In genomic region chr15:44450172-44450571, GRCh38 we compare ENCODE assay signal across 19 cellular contexts. TPM values are rescaled to one million over a fixed set of nuclear protein-coding genes. Genes with fewer than 3 reads are reported as not detected.
DNase-seq lines count a peak whose midpoint lies in the region; ATAC-seq, FAIRE-seq and TF ChIP-seq lines count a peak whose summit lies in the region.
"Had no signal": no experiment of that assay in that cellular context is flagged by ENCODE, and none has a peak within 500 bp of the region (broad histone marks: within the 10 kb centered on the region; RNA-seq: fewer than 3 reads in every experiment).

No MANE protein-coding gene starts in this region.

- CTCF ChIA-PET in activated CD8-positive, alpha-beta T cell treated with anti-CD3 and anti-CD28 coated beads for 36 hours (lab: Charles Lee), result no interaction called here
- CTCF ChIA-PET in activated CD8-positive, alpha-beta T cell treated with anti-CD3 and anti-CD28 coated beads, Interleukin-2, amount 10 ng/mL, durations not matched to agents 7 days and 5 days (lab: Charles Lee), result no interaction called here

- no peaks in the 10 kb centered on the region for H3K27me3 Mint-ChIP-seq in activated CD8-positive, alpha-beta T cell treated with anti-CD3 and anti-CD28 coated beads for 36 hours
- H3K27me3 Mint-ChIP-seq in activated CD8-positive, alpha-beta T cell treated with anti-CD3 and anti-CD28 coated beads, Interleukin-2, amount 10 ng/mL, durations not matched to agents 7 days and 5 days (ENCODE audit: low read depth), result no peaks in the 10 kb centered on the region
- H3K27me3 Mint-ChIP-seq in activated T-helper 17 cell treated with anti-CD3 and anti-CD28 coated beads, Interleukin-2, amount 50 U/mL, for 72 hours, result no peaks in the 10 kb centered on the region
- H3K27me3 Mint-ChIP-seq: CD4-positive, alpha-beta memory T cell had no signal

- no peaks in the 10 kb centered on the region for H3K27me3 ChIP-seq in adrenal gland
- H3K27me3 ChIP-seq: BE2C had no signal

- peak; percentile 72 for ATAC-seq in activated CD8-positive, alpha-beta T cell treated with anti-CD3 and anti-CD28 coated beads for 36 hours
- ATAC-seq in activated CD8-positive, alpha-beta T cell treated with anti-CD3 and anti-CD28 coated beads, Interleukin-2, amount 10 ng/mL, durations not matched to agents 7 days and 5 days, result no peak
- ATAC-seq in activated T-helper 17 cell treated with anti-CD3 and anti-CD28 coated beads, Interleukin-2, amount 50 U/mL, for 72 hours (replicated peaks), result peak; percentile 81
- peak; percentile 58 for ATAC-seq in stimulated activated effector memory CD8-positive, alpha-beta T cell treated with anti-CD3 and anti-CD28 coated beads, Interleukin-12 subunit alpha, Interleukin-12 subunit beta, amount 100 ng/mL, for 72 hours
- no peak for ATAC-seq in GM19035 (IDR thresholded peaks at IDR 0.05; ENCODE audit: unreplicated experiment)
- ATAC-seq: A549, HepG2 had no signal

- H3K36me3 Mint-ChIP-seq in activated CD8-positive, alpha-beta T cell treated with anti-CD3 and anti-CD28 coated beads for 36 hours (ENCODE audit: low read depth), result peaks cover 35% of the 10 kb centered on the region
- H3K36me3 Mint-ChIP-seq in activated CD8-positive, alpha-beta T cell treated with anti-CD3 and anti-CD28 coated beads, Interleukin-2, amount 10 ng/mL, durations not matched to agents 7 days and 5 days (ENCODE audit: low read depth), result peaks cover 38% of the 10 kb centered on the region
- H3K36me3 Mint-ChIP-seq in activated T-helper 17 cell treated with anti-CD3 and anti-CD28 coated beads, Interleukin-2, amount 50 U/mL, for 72 hours (ENCODE audit: low read depth), result peaks cover 27% of the 10 kb centered on the region
- H3K36me3 Mint-ChIP-seq in stimulated activated effector memory CD8-positive, alpha-beta T cell treated with anti-CD3 and anti-CD28 coated beads, Interleukin-12 subunit alpha, Interleukin-12 subunit beta, amount 100 ng/mL, for 72 hours, result peaks cover 41% of the 10 kb centered on the region

- H3K9me3 Mint-ChIP-seq in activated CD8-positive, alpha-beta T cell treated with anti-CD3 and anti-CD28 coated beads for 36 hours, result peaks cover 3% of the 10 kb centered on the region
- peaks cover 6% of the 10 kb centered on the region for H3K9me3 Mint-ChIP-seq in activated CD8-positive, alpha-beta T cell treated with anti-CD3 and anti-CD28 coated beads, Interleukin-2, amount 10 ng/mL, durations not matched to agents 7 days and 5 days (ENCODE audit: insufficient read depth)
- no peaks in the 10 kb centered on the region for H3K9me3 Mint-ChIP-seq in activated T-helper 17 cell treated with anti-CD3 and anti-CD28 coated beads, Interleukin-2, amount 50 U/mL, for 72 hours
- H3K9me3 Mint-ChIP-seq in stimulated activated effector memory CD8-positive, alpha-beta T cell treated with anti-CD3 and anti-CD28 coated beads, Interleukin-12 subunit alpha, Interleukin-12 subunit beta, amount 100 ng/mL, for 72 hours, result no peaks in the 10 kb centered on the region

- TF ChIP-seq CTCF in activated CD8-positive, alpha-beta T cell treated with anti-CD3 and anti-CD28 coated beads for 36 hours (IDR thresholded peaks at IDR 0.05), result no peak
- no peak for TF ChIP-seq CTCF in adrenal gland (IDR thresholded peaks at IDR 0.05)

- FAIRE-seq in G401.6 (lab: Jason Lieb, UNC), result peak; percentile 41
- FAIRE-seq: A549, GM12892, HepG2, HTR-8/SVneo had no signal

- H3K4me1 Mint-ChIP-seq in activated CD8-positive, alpha-beta T cell treated with anti-CD3 and anti-CD28 coated beads for 36 hours (ENCODE audit: low read depth), result peaks cover 52% of the 10 kb centered on the region
- H3K4me1 Mint-ChIP-seq in activated CD8-positive, alpha-beta T cell treated with anti-CD3 and anti-CD28 coated beads, Interleukin-2, amount 10 ng/mL, durations not matched to agents 7 days and 5 days (ENCODE audit: low read depth), result peaks cover 17% of the 10 kb centered on the region
- H3K4me1 Mint-ChIP-seq in activated T-helper 17 cell treated with anti-CD3 and anti-CD28 coated beads, Interleukin-2, amount 50 U/mL, for 72 hours, result peaks cover 13% of the 10 kb centered on the region
- peaks cover 38% of the 10 kb centered on the region for H3K4me1 Mint-ChIP-seq in stimulated activated effector memory CD8-positive, alpha-beta T cell treated with anti-CD3 and anti-CD28 coated beads, Interleukin-12 subunit alpha, Interleukin-12 subunit beta, amount 100 ng/mL, for 72 hours

- no peaks in the 10 kb centered on the region for H3K9me3 ChIP-seq in adrenal gland (replicated peaks in 1 of 3)
- H3K9me3 ChIP-seq: A549, BE2C had no signal

- H3K27ac ChIP-seq in adrenal gland, result no peak overlapping the region
- H3K27ac ChIP-seq: A549, C4-2B had no signal

- intact Hi-C loops in activated CD8-positive, alpha-beta T cell treated with anti-CD3 and anti-CD28 coated beads for 36 hours (cut with micrococcal nuclease), result no loop called here
- intact Hi-C loops in adrenal gland (cut with DNase I), result no loop called here

- H3K4me3 ChIP-seq in adrenal gland, result no peak overlapping the region
- H3K4me3 ChIP-seq: A549 had no signal

- WGBS in adrenal gland, 4 donors, result 61 to 82% (median 67%) methylated on average over 1 of the region's 1 CpG

- no peaks in the 10 kb centered on the region for H3K4me1 ChIP-seq in adrenal gland (replicated peaks in 1 of 2)
- H3K4me1 ChIP-seq: A549, BE2C had no signal

- H3K27ac Mint-ChIP-seq in activated CD8-positive, alpha-beta T cell treated with anti-CD3 and anti-CD28 coated beads for 36 hours, result no peak overlapping the region
- H3K27ac Mint-ChIP-seq in activated CD8-positive, alpha-beta T cell treated with anti-CD3 and anti-CD28 coated beads, Interleukin-2, amount 10 ng/mL, durations not matched to agents 7 days and 5 days, result no peak overlapping the region
- H3K27ac Mint-ChIP-seq in activated T-helper 17 cell treated with anti-CD3 and anti-CD28 coated beads, Interleukin-2, amount 50 U/mL, for 72 hours, result no peak overlapping the region
- H3K27ac Mint-ChIP-seq in stimulated activated effector memory CD8-positive, alpha-beta T cell treated with anti-CD3 and anti-CD28 coated beads, Interleukin-12 subunit alpha, Interleukin-12 subunit beta, amount 100 ng/mL, for 72 hours, result no peak overlapping the region

- no peaks in the 10 kb centered on the region for H3K36me3 ChIP-seq in adrenal gland (replicated peaks in 1 of 2)

- TF ChIP-seq POLR2A in adrenal gland (IDR thresholded peaks at IDR 0.05), result no peak

- no peak overlapping the region for H3K4me3 Mint-ChIP-seq in activated CD8-positive, alpha-beta T cell treated with anti-CD3 and anti-CD28 coated beads for 36 hours
- no peak overlapping the region for H3K4me3 Mint-ChIP-seq in activated CD8-positive, alpha-beta T cell treated with anti-CD3 and anti-CD28 coated beads, Interleukin-2, amount 10 ng/mL, durations not matched to agents 7 days and 5 days
- H3K4me3 Mint-ChIP-seq in activated T-helper 17 cell treated with anti-CD3 and anti-CD28 coated beads, Interleukin-2, amount 50 U/mL, for 72 hours, result no peak overlapping the region
- no peak overlapping the region for H3K4me3 Mint-ChIP-seq in stimulated activated effector memory CD8-positive, alpha-beta T cell treated with anti-CD3 and anti-CD28 coated beads, Interleukin-12 subunit alpha, Interleukin-12 subunit beta, amount 100 ng/mL, for 72 hours
- H3K4me3 Mint-ChIP-seq: CD4-positive, alpha-beta memory T cell had no signal

- POLR2A ChIA-PET in activated CD8-positive, alpha-beta T cell treated with anti-CD3 and anti-CD28 coated beads for 36 hours (lab: Charles Lee), result interaction anchor here (0.7 kb wide), 1 partner anchor 67 kb away, joined by 3 read pairs; no protein-coding TSS in a partner anchor
- POLR2A ChIA-PET in activated CD8-positive, alpha-beta T cell treated with anti-CD3 and anti-CD28 coated beads, Interleukin-2, amount 10 ng/mL, durations not matched to agents 7 days and 5 days (lab: Charles Lee), result no interaction called here

- DNase-seq in activated CD8-positive, alpha-beta T cell treated with anti-CD3 and anti-CD28 coated beads for 36 hours, result no peak
- no peak for DNase-seq in activated CD8-positive, alpha-beta T cell treated with anti-CD3 and anti-CD28 coated beads, Interleukin-2, amount 10 ng/mL, durations not matched to agents 7 days and 5 days
- DNase-seq in stimulated activated effector memory CD8-positive, alpha-beta T cell treated with anti-CD3 and anti-CD28 coated beads, Interleukin-12 subunit alpha, Interleukin-12 subunit beta, amount 100 ng/mL, for 72 hours (ENCODE audit: low spot score in 2 of 2), result no peak
- DNase-seq in adrenal gland, result no peak
- no peak for DNase-seq in stimulated activated CD8-positive, alpha-beta memory T cell treated with anti-CD3 and anti-CD28 coated beads, Interleukin-4, amount 100 ng/mL, for 48 hours
- DNase-seq: BE2C; CD4-positive, alpha-beta memory T cell; DMS153; DMS79 treated with DMSO at 0.1 percent for 48 hours; EL; GDM1 had no signal

RNA-seq across cellular contexts. Expression of gene CTDSPL2, which starts 22.7 kb away (rescaled TPM):
- total RNA-seq in activated CD8-positive, alpha-beta T cell treated with anti-CD3 and anti-CD28 coated beads for 36 hours, result 10 to 100 TPM; 74.3 to 75.1 TPM
- total RNA-seq in activated CD8-positive, alpha-beta T cell treated with anti-CD3 and anti-CD28 coated beads, Interleukin-2, amount 10 ng/mL, durations not matched to agents 7 days and 5 days, result 10 to 100 TPM; 76.6 to 79.0 TPM
- 100 to 1,000 TPM in 1 of 2 donors, 10 to 100 TPM in 1; 60.3 to 100 TPM for total RNA-seq in activated T-helper 17 cell treated with anti-CD3 and anti-CD28 coated beads, Interleukin-2, amount 50 U/mL, for 72 hours
- 10 to 100 TPM; 12.1 to 54.6 (median 31.7) TPM for total RNA-seq in adrenal gland
- polyA plus RNA-seq in adrenal gland, result 10 to 100 TPM in 1 of 3 donors, 1 to 10 TPM in 2; 3.3 to 19.7 (median 5.7) TPM

Comparison
In these comparisons a context has a peak if more than half of its experiments do, and no peak if none do; other contexts are left out.
1. ATAC-seq: peak in activated CD8-positive, alpha-beta T cell treated with anti-CD3 and anti-CD28 coated beads for 36 hours (single experiment), activated T-helper 17 cell treated with anti-CD3 and anti-CD28 coated beads, Interleukin-2, amount 50 U/mL, for 72 hours (single experiment) and stimulated activated effector memory CD8-positive, alpha-beta T cell treated with anti-CD3 and anti-CD28 coated beads, Interleukin-12 subunit alpha, Interleukin-12 subunit beta, amount 100 ng/mL, for 72 hours (single experiment); none in activated CD8-positive, alpha-beta T cell treated with anti-CD3 and anti-CD28 coated beads, Interleukin-2, amount 10 ng/mL, durations not matched to agents 7 days and 5 days (single experiment) and GM19035 (single experiment).